Comparison of ENCODE assay signal across 10 cellular contexts in genomic region chr19:35558400-35559280, GRCh38. TPM values are rescaled to one million over a fixed set of nuclear protein-coding genes. Genes with fewer than 3 reads are reported as not detected.
A peak's percentile ranks its signal among the peaks of the same experiment; 100 is the strongest.
DNase-seq lines count a peak whose midpoint lies in the region; ATAC-seq and TF ChIP-seq lines count a peak whose summit lies in the region.
"Had no signal": no experiment of that assay in that cellular context is flagged by ENCODE, and none has a peak within 500 bp of the region (broad histone marks: within the 10 kb centered on the region; RNA-seq: fewer than 3 reads in every experiment).

No MANE protein-coding gene starts in this region.

- H3K36me3 ChIP-seq in RWPE2 (ENCODE audit: low read depth) = no peaks in the 10 kb centered on the region
- H3K36me3 ChIP-seq in spleen = no peaks in the 10 kb centered on the region

- whole genome bisulfite sequencing in spleen, 5 donors = 35 to 40% (median 36%) methylated on average over 21 to 53 of the region's 53 CpGs

- TF ChIP-seq CTCF in RWPE2 (IDR thresholded peaks at IDR 0.05; ENCODE audit: poor library complexity, severe bottlenecking) (no peak), spleen (IDR thresholded peaks at IDR 0.05 in 8 of 11, conservative IDR thresholded peaks at IDR 0.05 in 3 of 11) (no peak)

- intact Hi-C loops in spleen (cut with DNase I; ENCODE audit: low total_unique reads) = loop anchor here (10.0 kb wide), 1 partner anchor 156 kb away; the partner anchor contains the start of gene KMT2B

- DNase-seq in NCI-H345 (lab: John Stamatoyannopoulos, UW) (peak; percentile 46), NCI-H345 treated with DMSO at 0.1 percent for 48 hours (lab: John Stamatoyannopoulos, UW; ENCODE audit: unreplicated experiment) (no peak), RWPE2 (ENCODE audit: low spot score) (peak; percentile 55), spleen (peak; percentile 67), medulla oblongata (ENCODE audit: extremely low spot score) (no peak)
- DNase-seq in activated CD8-positive, alpha-beta memory T cell treated with anti-CD3 and anti-CD28 coated beads for 24 hours = no peak

- ATAC-seq in RWPE2 (ENCODE audit: low read depth) = no peak
- ATAC-seq in HG02759 (IDR thresholded peaks at IDR 0.05; ENCODE audit: unreplicated experiment) = no peak

- TF ChIP-seq POLR2A in spleen (IDR thresholded peaks at IDR 0.05) = no peak

- H3K27me3 ChIP-seq in RWPE2 (ENCODE audit: insufficient read depth, poor library complexity, severe bottlenecking) (peaks cover 8% of the 10 kb centered on the region), spleen (replicated peaks in 1 of 7) (peaks cover 0 to 75% (median 29%) of the 10 kb centered on the region in 7 donors)

- H3K27ac ChIP-seq in RWPE2 (ENCODE audit: poor library complexity, severe bottlenecking) = no peak overlapping the region
- no peak overlapping the region for H3K27ac ChIP-seq in spleen

- H3K9me3 ChIP-seq in RWPE2 (ENCODE audit: severe bottlenecking) (no peaks in the 10 kb centered on the region), spleen (no peaks in the 10 kb centered on the region)

- H3K4me1 ChIP-seq in RWPE2 (ENCODE audit: insufficient read depth, poor library complexity, severe bottlenecking) = no peaks in the 10 kb centered on the region
- H3K4me1 ChIP-seq in spleen = peaks cover 5 to 23% (median 16%) of the 10 kb centered on the region in 6 donors

- H3K4me3 ChIP-seq in RWPE2 (ENCODE audit: severe bottlenecking) (peak overlapping the region; percentile 36), iPS-11a (ENCODE audit: low read depth, low read length) (peak overlapping the region; percentile 28), spleen (peak overlapping the region; percentile 10 to 67 (median 28))

RNA-seq across cellular contexts. Expression of gene ATP4A, which starts 4.8 kb away (rescaled TPM):
- total RNA-seq in spleen = not detected
- polyA plus RNA-seq in spleen = not detected
- total RNA-seq: A172, bronchial epithelial cell had no signal

RNA-seq across cellular contexts. Expression of gene TMEM147, which starts 13.2 kb away (rescaled TPM):
- 10 to 100 TPM; 47.6 to 67.7 (median 50.4) TPM for total RNA-seq in spleen
- polyA plus RNA-seq in spleen = 10 to 100 TPM; 57.9 to 88.7 (median 78.7) TPM

RNA-seq across cellular contexts. Expression of gene GAPDHS, which starts 25.4 kb away (rescaled TPM):
- under 1 TPM in 1 of 7 donors, not detected in 6; 0.17 TPM for total RNA-seq in spleen
- under 1 TPM in 2 of 3 donors, not detected in 1; 0.13 to 0.14 TPM for polyA plus RNA-seq in spleen
- total RNA-seq: A172, bronchial epithelial cell had no signal

RNA-seq across cellular contexts. Expression of gene PMIS2, which starts 27.3 kb away (rescaled TPM):
- total RNA-seq in spleen = not detected
- not detected for polyA plus RNA-seq in spleen
- total RNA-seq: A172, bronchial epithelial cell had no signal

RNA-seq across cellular contexts. Expression of gene SBSN, which starts 30.5 kb away (rescaled TPM):
- total RNA-seq in spleen = not detected
- under 1 TPM; 0.05 to 0.33 (median 0.19) TPM for polyA plus RNA-seq in spleen
- total RNA-seq: A172 had no signal

Comparison
In these comparisons a context has a peak if more than half of its experiments do, and no peak if none do; other contexts are left out.
1. DNase-seq: peak in NCI-H345 (single experiment), RWPE2 (single experiment) and spleen (single experiment); none in NCI-H345 treated with DMSO at 0.1 percent for 48 hours (single experiment), medulla oblongata (single experiment) and activated CD8-positive, alpha-beta memory T cell treated with anti-CD3 and anti-CD28 coated beads for 24 hours (single experiment).
2. Peak in every context shown above with its lines, with median percentiles within 50 percentile points of each other: H3K4me3 ChIP-seq.